Comparison of ENCODE assay signal across 22 cellular contexts in the genomic region with DNA sequence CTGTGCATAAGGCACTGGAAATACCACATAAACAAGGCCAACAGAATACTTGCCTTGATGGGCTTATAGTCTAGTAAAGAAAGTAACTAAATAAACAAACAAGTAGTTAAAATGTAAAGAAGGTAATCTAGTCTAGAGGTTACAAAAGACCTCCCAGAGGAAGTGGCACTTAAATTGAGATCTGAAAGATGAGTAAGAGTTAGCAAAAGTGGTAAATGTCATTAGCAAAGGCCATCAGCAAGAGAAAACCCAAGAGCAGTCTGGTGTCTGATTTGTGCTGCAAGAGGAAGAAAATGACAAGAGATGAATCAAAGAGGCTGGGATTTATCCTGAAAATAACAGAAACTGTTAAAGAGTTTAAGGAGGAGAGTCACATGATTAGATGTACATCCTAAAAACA.
DNase-seq lines count a peak whose midpoint lies in the region; ATAC-seq, FAIRE-seq and TF ChIP-seq lines count a peak whose summit lies in the region.
"Had no signal": no experiment of that assay in that cellular context is flagged by ENCODE, and none has a peak within 500 bp of the region (broad histone marks: within the 10 kb centered on the region; RNA-seq: fewer than 3 reads in every experiment).

No MANE protein-coding gene starts in this region.

- H3K79me2 ChIP-seq in GM12878 (ENCODE audit: control insufficient read depth, insufficient read depth, low read length) = no peaks in the 10 kb centered on the region

- H3K36me3 Mint-ChIP-seq in activated naive CD8-positive, alpha-beta T cell treated with anti-CD3 and anti-CD28 coated beads, Interleukin-2, amount 10 ng/mL, durations not matched to agents 7 days and 5 days = peaks cover 8% of the 10 kb centered on the region
- peaks cover 6% of the 10 kb centered on the region for H3K36me3 Mint-ChIP-seq in activated naive CD8-positive, alpha-beta T cell treated with anti-CD3 and anti-CD28 coated beads for 36 hours
- H3K36me3 Mint-ChIP-seq in stimulated activated memory B cell treated with anti-CD40 and anti-IgM and Interleukin-4, amounts not matched to agents 10 μg/mL and 1 μg/mL and 100 μg/mL, for 72 hours = no peaks in the 10 kb centered on the region
- H3K36me3 Mint-ChIP-seq: IgD-negative memory B cell had no signal

- H3K4me3 ChIP-seq in GM12878 = no peak overlapping the region
- no peak overlapping the region for H3K4me3 ChIP-seq in pancreas

- FAIRE-seq in GM12878 (lab: Jason Lieb, UNC) (no peak), pancreas (lab: Jason Lieb, UNC) (no peak)
- FAIRE-seq: A204.1, GM19239, H1 had no signal

- no peaks in the 10 kb centered on the region for H3K4me1 ChIP-seq in GM12878 (ENCODE audit: control insufficient read depth, insufficient read depth, low read length)
- no peaks in the 10 kb centered on the region for H3K4me1 ChIP-seq in pancreas

- no peak for TF ChIP-seq POLR2A in GM12878 (IDR thresholded peaks at IDR 0.05; ENCODE audit: low read depth, low read length)

- no peak for TF ChIP-seq EP300 in GM12878 (IDR thresholded peaks at IDR 0.05; ENCODE audit: borderline replicate concordance in 1 of 2, control insufficient read depth in 1 of 2, low read depth in 2 of 2, low read length in 2 of 2)

- no peak overlapping the region for H3K4me2 ChIP-seq in GM12878 (ENCODE audit: control insufficient read depth, insufficient read depth)
- H3K4me2 ChIP-seq: SK-N-SH had no signal

- H3K36me3 ChIP-seq in GM12878 (ENCODE audit: control insufficient read depth in 2 of 2, insufficient read depth in 2 of 2, low read length in 1 of 2) (no peaks in the 10 kb centered on the region), pancreas (no peaks in the 10 kb centered on the region)

- CTCF ChIA-PET in GM12878 (lab: Yijun Ruan, JAX) = no interaction called here

- no peak for TF ChIP-seq CTCF in GM12878 (IDR thresholded peaks at IDR 0.05 in 2 of 3, conservative IDR thresholded peaks at IDR 0.05 in 1 of 3; ENCODE audit: control insufficient read depth in 2 of 3, extremely low read depth in 1 of 3, insufficient read depth in 1 of 3, low read depth in 3 of 3, low read length in 3 of 3)
- TF ChIP-seq CTCF in GM13976 (IDR thresholded peaks at IDR 0.05; ENCODE audit: borderline replicate concordance, control extremely low read depth, extremely low read depth, insufficient read depth, missing control alignments) = no peak
- TF ChIP-seq CTCF in pancreas (IDR thresholded peaks at IDR 0.05) = no peak

- intact Hi-C loops in GM12878 (cut with micrococcal nuclease; ENCODE audit: unreplicated experiment) (no loop called here), pancreas (cut with DNase I) (no loop called here)

- H3K27ac ChIP-seq in GM12878 (ENCODE audit: control insufficient read depth, insufficient read depth) (no peak overlapping the region), pancreas (no peak overlapping the region)
- H3K27ac ChIP-seq: C4-2B had no signal

- H3K27me3 ChIP-seq in GM12878 (replicated peaks in 1 of 2; ENCODE audit: control insufficient read depth in 2 of 2, insufficient read depth in 2 of 2, low read length in 1 of 2) (no peaks in the 10 kb centered on the region), pancreas (no peaks in the 10 kb centered on the region)

- DNase-seq in activated naive CD8-positive, alpha-beta T cell treated with anti-CD3 and anti-CD28 coated beads, Interleukin-2, amount 10 ng/mL, durations not matched to agents 7 days and 5 days = no peak
- DNase-seq in activated naive CD8-positive, alpha-beta T cell treated with anti-CD3 and anti-CD28 coated beads for 36 hours = no peak
- DNase-seq in GM12878 (ENCODE audit: low read depth, low spot score) = no peak
- no peak for DNase-seq in GM13976 (ENCODE audit: low spot score)
- DNase-seq in pancreas = no peak
- no peak for DNase-seq in NCI-H82 treated with DMSO at 0.1 percent for 48 hours (lab: John Stamatoyannopoulos, UW; ENCODE audit: unreplicated experiment)
- DNase-seq: Calu3; CD8-positive, alpha-beta memory T cell; DMS153; Karpas-422; NCI-H1694; NCI-H69; SIG-M5; SK-N-SH had no signal

- RAD21 ChIA-PET in GM12878 (lab: Charles Lee; ENCODE audit: unreplicated experiment) = interaction anchor here (0.6 kb wide), 1 partner anchor 436 kb away, joined by 3 read pairs; no protein-coding TSS in a partner anchor

- no TSS peak for BruUV-seq in GM12878 (replicated peaks; lab: Mats Ljungman, UMichigan)

- H3K9me3 Mint-ChIP-seq in activated naive CD8-positive, alpha-beta T cell treated with anti-CD3 and anti-CD28 coated beads, Interleukin-2, amount 10 ng/mL, durations not matched to agents 7 days and 5 days = peaks cover 3% of the 10 kb centered on the region
- peaks cover 1% of the 10 kb centered on the region for H3K9me3 Mint-ChIP-seq in activated naive CD8-positive, alpha-beta T cell treated with anti-CD3 and anti-CD28 coated beads for 36 hours
- H3K9me3 Mint-ChIP-seq in stimulated activated memory B cell treated with anti-CD40 and anti-IgM and Interleukin-4, amounts not matched to agents 10 μg/mL and 1 μg/mL and 100 μg/mL, for 72 hours = no peaks in the 10 kb centered on the region

- H2AFZ ChIP-seq in GM12878 (ENCODE audit: control insufficient read depth, low read depth, low read length) = no peak overlapping the region

- TF ChIP-seq RAD21 in GM12878 (IDR thresholded peaks at IDR 0.05; ENCODE audit: insufficient read depth, low read depth, low read length) = no peak

- H3K27me3 Mint-ChIP-seq in activated naive CD8-positive, alpha-beta T cell treated with anti-CD3 and anti-CD28 coated beads, Interleukin-2, amount 10 ng/mL, durations not matched to agents 7 days and 5 days = peaks cover 5% of the 10 kb centered on the region
- no peaks in the 10 kb centered on the region for H3K27me3 Mint-ChIP-seq in activated naive CD8-positive, alpha-beta T cell treated with anti-CD3 and anti-CD28 coated beads for 36 hours
- no peaks in the 10 kb centered on the region for H3K27me3 Mint-ChIP-seq in stimulated activated memory B cell treated with anti-CD40 and anti-IgM and Interleukin-4, amounts not matched to agents 10 μg/mL and 1 μg/mL and 100 μg/mL, for 72 hours

- in situ Hi-C loops in GM12878 (cut with MboI) = no loop called here
- in situ Hi-C loops in GM13976 (cut with MboI; ENCODE audit: low sequenced_read_pairs, unreplicated experiment) = no loop called here

- no peak overlapping the region for H3K27ac Mint-ChIP-seq in activated naive CD8-positive, alpha-beta T cell treated with anti-CD3 and anti-CD28 coated beads, Interleukin-2, amount 10 ng/mL, durations not matched to agents 7 days and 5 days
- no peak overlapping the region for H3K27ac Mint-ChIP-seq in activated naive CD8-positive, alpha-beta T cell treated with anti-CD3 and anti-CD28 coated beads for 36 hours
- H3K27ac Mint-ChIP-seq in stimulated activated memory B cell treated with anti-CD40 and anti-IgM and Interleukin-4, amounts not matched to agents 10 μg/mL and 1 μg/mL and 100 μg/mL, for 72 hours = no peak overlapping the region
- H3K27ac Mint-ChIP-seq: CD8-positive, alpha-beta memory T cell; IgD-negative memory B cell had no signal

- H4K20me1 ChIP-seq in GM12878 (ENCODE audit: control insufficient read depth, insufficient read depth) = no peaks in the 10 kb centered on the region

- peak; percentile 54 for ATAC-seq in activated naive CD8-positive, alpha-beta T cell treated with anti-CD3 and anti-CD28 coated beads, Interleukin-2, amount 10 ng/mL, durations not matched to agents 7 days and 5 days (ENCODE audit: low read depth)
- 0 out of 3 replicates have a peak, but pooled peaks have one; percentile 27 for ATAC-seq in GM12878
- ATAC-seq in stimulated activated memory B cell treated with anti-CD40 and anti-IgM and Interleukin-4, amounts not matched to agents 10 μg/mL and 1 μg/mL and 100 μg/mL, for 72 hours = peak; percentile 62
- no peak for ATAC-seq in pancreas
- ATAC-seq: HCT116, Panc1 had no signal

- POLR2A ChIA-PET in activated naive CD8-positive, alpha-beta T cell treated with anti-CD3 and anti-CD28 coated beads, Interleukin-2, amount 10 ng/mL, durations not matched to agents 7 days and 5 days (lab: Charles Lee) = no interaction called here
- POLR2A ChIA-PET in GM12878 (lab: Charles Lee) = no interaction called here

- no peak overlapping the region for H3K9ac ChIP-seq in GM12878 (ENCODE audit: control insufficient read depth, insufficient read depth, low read length)
- H3K9ac ChIP-seq: SK-N-SH had no signal

- H3K4me3 Mint-ChIP-seq in activated naive CD8-positive, alpha-beta T cell treated with anti-CD3 and anti-CD28 coated beads, Interleukin-2, amount 10 ng/mL, durations not matched to agents 7 days and 5 days = no peak overlapping the region
- H3K4me3 Mint-ChIP-seq in activated naive CD8-positive, alpha-beta T cell treated with anti-CD3 and anti-CD28 coated beads for 36 hours = no peak overlapping the region
- H3K4me3 Mint-ChIP-seq in stimulated activated memory B cell treated with anti-CD40 and anti-IgM and Interleukin-4, amounts not matched to agents 10 μg/mL and 1 μg/mL and 100 μg/mL, for 72 hours = no peak overlapping the region
- H3K4me3 Mint-ChIP-seq: CD8-positive, alpha-beta memory T cell; IgD-negative memory B cell had no signal

- peaks cover 11% of the 10 kb centered on the region for H3K4me1 Mint-ChIP-seq in activated naive CD8-positive, alpha-beta T cell treated with anti-CD3 and anti-CD28 coated beads, Interleukin-2, amount 10 ng/mL, durations not matched to agents 7 days and 5 days
- peaks cover 6% of the 10 kb centered on the region for H3K4me1 Mint-ChIP-seq in activated naive CD8-positive, alpha-beta T cell treated with anti-CD3 and anti-CD28 coated beads for 36 hours
- H3K4me1 Mint-ChIP-seq in stimulated activated memory B cell treated with anti-CD40 and anti-IgM and Interleukin-4, amounts not matched to agents 10 μg/mL and 1 μg/mL and 100 μg/mL, for 72 hours = peaks cover 6% of the 10 kb centered on the region
- H3K4me1 Mint-ChIP-seq: IgD-negative memory B cell had no signal

- H3K9me3 ChIP-seq in GM12878 (replicated peaks; ENCODE audit: control insufficient read depth, insufficient read depth, low read length) = no peaks in the 10 kb centered on the region
- no peaks in the 10 kb centered on the region for H3K9me3 ChIP-seq in pancreas
- H3K9me3 ChIP-seq: SK-N-SH had no signal

- SMC1A ChIA-PET in GM12878 (lab: Charles Lee; ENCODE audit: uncharacterized antibody, unreplicated experiment) = no interaction called here

Comparison
In these comparisons a context has a peak if more than half of its experiments do, and no peak if none do; other contexts are left out.
1. ATAC-seq: peak in activated naive CD8-positive, alpha-beta T cell treated with anti-CD3 and anti-CD28 coated beads, Interleukin-2, amount 10 ng/mL, durations not matched to agents 7 days and 5 days (single experiment), GM12878 (single experiment) and stimulated activated memory B cell treated with anti-CD40 and anti-IgM and Interleukin-4, amounts not matched to agents 10 μg/mL and 1 μg/mL and 100 μg/mL, for 72 hours (single experiment); none in pancreas (0 of 4).